Comparison of ENCODE assay signal across 1 cellular context in genomic region chr7:106377847-106378361, GRCh38.
TF ChIP-seq lines count a peak whose summit lies in the region.

No MANE protein-coding gene starts in this region.

TF ChIP-seq in SK-N-SH treated with all-trans-retinoic acid at 6 μM for 48 hours, 23 proteins besides CTCF, POLR2A, EP300 and RAD21 (continued from another document):
- TF ChIP-seq POU6F1 (CRISPR knock-in tag; IDR thresholded peaks at IDR 0.05; ENCODE audit: borderline replicate concordance, low read depth) = no peak
- TF ChIP-seq SNAI2 (CRISPR knock-in tag; IDR thresholded peaks at IDR 0.05) = no peak
- no peak for TF ChIP-seq TOX (CRISPR knock-in tag; IDR thresholded peaks at IDR 0.05; ENCODE audit: borderline replicate concordance)
- TF ChIP-seq TSHZ2 (CRISPR knock-in tag; IDR thresholded peaks at IDR 0.05) = no peak
- TF ChIP-seq OSR1 (CRISPR knock-in tag; IDR thresholded peaks at IDR 0.05) = no peak
- TF ChIP-seq CSRNP3 (CRISPR knock-in tag; IDR thresholded peaks at IDR 0.05) = no peak
- no peak for TF ChIP-seq GLIS3 (CRISPR knock-in tag; IDR thresholded peaks at IDR 0.05)
